In genomic region chr11:61896665-61897386, GRCh38 we compare ENCODE assay signal across 19 cellular contexts. TPM values are rescaled to one million over a fixed set of nuclear protein-coding genes. Genes with fewer than 3 reads are reported as not detected.
DNase-seq lines count a peak whose midpoint lies in the region; ATAC-seq and TF ChIP-seq lines count a peak whose summit lies in the region.
"Had no signal": no experiment of that assay in that cellular context is flagged by ENCODE, and none has a peak within 500 bp of the region (broad histone marks: within the 10 kb centered on the region; RNA-seq: fewer than 3 reads in every experiment).

No MANE protein-coding gene starts in this region.

- POLR2A ChIA-PET in MCF 10A (lab: Yijun Ruan, JAX), result interaction anchor here (0.6 to 1.6 kb wide), 2 partner anchors 74 to 100 kb away, joined by 3 read pairs; no protein-coding TSS in a partner anchor

- no peaks in the 10 kb centered on the region for H3K9me3 Mint-ChIP-seq in MCF 10A (ENCODE audit: unreplicated experiment)
- H3K9me3 Mint-ChIP-seq: activated naive CD4-positive, alpha-beta T cell treated with anti-CD3 and anti-CD28 coated beads, Interleukin-2, amount 10 ng/mL, durations not matched to agents 7 days and 5 days; nephron had no signal

- BruUV-seq in MCF 10A (replicated peaks; lab: Mats Ljungman, UMichigan), result no TSS peak

- no peaks in the 10 kb centered on the region for H3K36me3 Mint-ChIP-seq in MCF 10A (ENCODE audit: insufficient read depth, unreplicated experiment)
- H3K36me3 Mint-ChIP-seq: activated naive CD4-positive, alpha-beta T cell treated with anti-CD3 and anti-CD28 coated beads, Interleukin-2, amount 10 ng/mL, durations not matched to agents 7 days and 5 days had no signal

- H3K27me3 ChIP-seq in breast epithelium, result no peaks in the 10 kb centered on the region
- no peaks in the 10 kb centered on the region for H3K27me3 ChIP-seq in ovary
- H3K27me3 ChIP-seq: BE2C had no signal

- H3K4me3 Mint-ChIP-seq in MCF 10A (ENCODE audit: unreplicated experiment), result no peak overlapping the region
- H3K4me3 Mint-ChIP-seq: activated CD4-positive, alpha-beta T cell treated with anti-CD3 and anti-CD28 coated beads for 36 hours; activated naive CD4-positive, alpha-beta T cell treated with anti-CD3 and anti-CD28 coated beads, Interleukin-2, amount 10 ng/mL, durations not matched to agents 7 days and 5 days; nephron had no signal

- H3K4me3 ChIP-seq in breast epithelium, result no peak overlapping the region
- no peak overlapping the region for H3K4me3 ChIP-seq in ovary
- H3K4me3 ChIP-seq: esophagus squamous epithelium, GM23248, PC-9 had no signal

- H3K27ac Mint-ChIP-seq in MCF 10A (ENCODE audit: low read depth, unreplicated experiment), result no peak overlapping the region
- H3K27ac Mint-ChIP-seq: activated CD4-positive, alpha-beta T cell treated with anti-CD3 and anti-CD28 coated beads for 36 hours; activated naive CD4-positive, alpha-beta T cell treated with anti-CD3 and anti-CD28 coated beads, Interleukin-2, amount 10 ng/mL, durations not matched to agents 7 days and 5 days; nephron had no signal

- H3K4me1 ChIP-seq in breast epithelium (peaks cover 0 to 4% of the 10 kb centered on the region in 2 donors), ovary (ENCODE audit: insufficient read depth) (peaks cover 3% of the 10 kb centered on the region)
- H3K4me1 ChIP-seq: parathyroid adenoma had no signal

- no peak for TF ChIP-seq EP300 in ovary (IDR thresholded peaks at IDR 0.05)

- peak overlapping the region; percentile 73 to 88 for H3K27ac ChIP-seq in breast epithelium
- H3K27ac ChIP-seq in angular gyrus (ENCODE audit: low read depth, low read length), result peak overlapping the region; percentile 30
- H3K27ac ChIP-seq in temporal lobe (ENCODE audit: low read depth, low read length), result peak overlapping the region; percentile 73
- no peak overlapping the region for H3K27ac ChIP-seq in ovary
- H3K27ac ChIP-seq: GM23248, parathyroid adenoma, PC-9 had no signal

- no peaks in the 10 kb centered on the region for H3K27me3 Mint-ChIP-seq in MCF 10A (ENCODE audit: insufficient read depth, unreplicated experiment)
- H3K27me3 Mint-ChIP-seq: activated CD4-positive, alpha-beta T cell treated with anti-CD3 and anti-CD28 coated beads for 36 hours had no signal

- DNase-seq in breast epithelium (ENCODE audit: low spot score in 2 of 2) (peak in 1 of 2 donors; percentile 61), MCF 10A (ENCODE audit: unreplicated experiment) (no peak), epidermal melanocyte (ENCODE audit: insufficient read length, low spot score) (peak; percentile 79), ovary (no peak)
- DNase-seq: cerebellar nuclear complex, esophagus squamous epithelium, NCI-H226 had no signal

- TF ChIP-seq CTCF in breast epithelium (IDR thresholded peaks at IDR 0.05) (no peak), MCF 10A (IDR thresholded peaks at IDR 0.05; ENCODE audit: unreplicated experiment) (no peak), ovary (IDR thresholded peaks at IDR 0.05) (no peak)

- H3K9me3 ChIP-seq in breast epithelium, result no peaks in the 10 kb centered on the region
- no peaks in the 10 kb centered on the region for H3K9me3 ChIP-seq in ovary
- H3K9me3 ChIP-seq: BE2C, esophagus squamous epithelium had no signal

- intact Hi-C loops in breast epithelium (cut with DNase I; ENCODE audit: low total_unique reads), result no loop called here
- intact Hi-C loops in MCF 10A (cut with micrococcal nuclease), result loop anchor here (1.0 to 5.0 kb wide), 5 partner anchors 26 to 212 kb away; no protein-coding TSS in a partner anchor
- intact Hi-C loops in ovary (cut with DNase I), result loop anchor here in 3 of 4 donors (2.0 to 5.0 kb wide), 3 partner anchors 85 to 185 kb away; no protein-coding TSS in a partner anchor

- H3K36me3 ChIP-seq in breast epithelium (no peaks in the 10 kb centered on the region), ovary (no peaks in the 10 kb centered on the region)
- H3K36me3 ChIP-seq: BE2C had no signal

- 77 to 82% (median 81%) methylated on average over 15 of the region's 15 CpGs for WGBS in ovary, 3 donors

- ATAC-seq in GM18861 (IDR thresholded peaks at IDR 0.05; ENCODE audit: unreplicated experiment) (no peak), HG03095 (IDR thresholded peaks at IDR 0.05; ENCODE audit: unreplicated experiment) (no peak)

- CTCF ChIA-PET in MCF 10A (lab: Yijun Ruan, JAX), result interaction anchor here (0.5 to 10.2 kb wide), 22 partner anchors 12 to 657 kb away, joined by 3 to 217 read pairs (median 12); partner anchors contain the start of genes BEST1, FEN1 and TMEM258

- peaks cover 8% of the 10 kb centered on the region for H3K4me1 Mint-ChIP-seq in MCF 10A (ENCODE audit: insufficient read depth, unreplicated experiment)

- TF ChIP-seq POLR2A in breast epithelium (IDR thresholded peaks at IDR 0.05), result no peak
- no peak for TF ChIP-seq POLR2A in ovary (IDR thresholded peaks at IDR 0.05)

RNA-seq across cellular contexts. Expression of gene FADS3, which starts 5.5 kb away (rescaled TPM):
- total RNA-seq in breast epithelium (100 to 1,000 TPM in 2 of 3 donors, 10 to 100 TPM in 1; 38.8 to 156 (median 112) TPM), MCF 10A (2022) (145 and 184 TPM in 2 replicates), temporal lobe (40.6 TPM), ovary (10 to 100 TPM; 21.9 to 85.8 (median 41.3) TPM)
- 10 to 100 TPM; 10.6 to 52.3 TPM for polyA plus RNA-seq in ovary

RNA-seq across cellular contexts. Expression of gene RAB3IL1, which starts 20.5 kb away (rescaled TPM):
- total RNA-seq in breast epithelium (10 to 100 TPM; 11.7 to 27.9 (median 22.6) TPM), MCF 10A (2022) (2.3 and 4.5 TPM in 2 replicates), temporal lobe (3.7 TPM), ovary (10 to 100 TPM; 14.1 to 90.0 (median 53.8) TPM)
- 10 to 100 TPM in 1 of 2 donors, 1 to 10 TPM in 1; 4.5 to 42.8 TPM for polyA plus RNA-seq in ovary
- total RNA-seq: activated CD8-positive, alpha-beta memory T cell treated with anti-CD3 and anti-CD28 coated beads for 36 hours had no signal

RNA-seq across cellular contexts. Expression of gene BEST1, which starts 53.3 kb away (rescaled TPM):
- 10 to 100 TPM in 1 of 3 donors, 1 to 10 TPM in 2; 3.7 to 10.1 (median 5.9) TPM for total RNA-seq in breast epithelium
- 2.5 and 3.2 TPM in 2 replicates for total RNA-seq in MCF 10A (2022)
- total RNA-seq in temporal lobe, result 0.49 TPM
- total RNA-seq in ovary, result 10 to 100 TPM in 1 of 7 donors, 1 to 10 TPM in 6; 1.0 to 17.8 (median 6.1) TPM
- polyA plus RNA-seq in ovary, result 1 to 10 TPM; 3.5 to 4.0 TPM
- total RNA-seq: activated CD8-positive, alpha-beta memory T cell treated with anti-CD3 and anti-CD28 coated beads for 36 hours had no signal

Comparison
In these comparisons a context has a peak if more than half of its experiments do, and no peak if none do; other contexts are left out.
1. H3K27ac ChIP-seq: peak in breast epithelium (2 of 2), angular gyrus (single experiment) and temporal lobe (single experiment); none in ovary (0 of 2).